ENCODE assay signal across 1 cellular context in the genomic region with DNA sequence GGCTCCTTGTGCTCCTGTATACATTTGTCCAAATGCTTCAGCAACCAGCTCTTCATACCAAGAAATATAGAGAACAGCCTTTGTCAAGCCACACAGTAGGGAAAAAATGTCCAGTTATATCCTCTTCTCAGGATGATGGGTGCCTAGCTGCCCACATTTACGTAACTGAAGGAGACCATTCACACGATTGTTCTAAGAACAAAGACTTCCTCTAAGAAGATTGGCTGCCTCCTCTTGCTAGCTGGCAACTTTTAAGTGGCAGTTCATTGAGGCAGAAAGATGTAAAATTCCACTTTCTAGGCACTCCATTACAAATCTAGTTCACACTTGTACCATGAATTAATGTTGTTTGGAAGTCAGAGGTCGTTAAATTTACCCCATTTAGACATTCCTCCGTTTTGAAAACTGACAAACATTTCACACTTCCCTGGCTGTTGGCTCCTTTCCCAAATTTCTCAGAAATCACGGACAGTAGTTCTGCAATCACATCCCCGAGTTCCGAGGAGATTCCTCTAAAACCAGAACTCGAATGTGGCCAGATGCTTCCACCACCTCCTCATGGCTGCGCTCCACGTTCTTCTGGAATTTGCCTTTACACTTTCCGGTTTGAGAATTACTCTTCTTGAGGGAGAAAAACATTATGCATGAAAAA.
TF ChIP-seq lines count a peak whose summit lies in the region.

No MANE protein-coding gene starts in this region.

TF ChIP-seq in IMR-90, 13 proteins besides CTCF, POLR2A, EP300 and RAD21:
- TF ChIP-seq FOS (IDR thresholded peaks at IDR 0.05; ENCODE audit: low read depth, low read length): no peak
